Comparison of ENCODE assay signal across 14 cellular contexts in genomic region chr12:47209014-47209413, GRCh38.
A peak's percentile ranks its signal among the peaks of the same experiment; 100 is the strongest.
DNase-seq lines count a peak whose midpoint lies in the region; ATAC-seq lines count a peak whose summit lies in the region.
"Had no signal": no experiment of that assay in that cellular context is flagged by ENCODE, and none has a peak within 500 bp of the region (broad histone marks: within the 10 kb centered on the region; RNA-seq: fewer than 3 reads in every experiment).

No MANE protein-coding gene starts in this region.

- H3K27ac Mint-ChIP-seq in activated CD4-positive, alpha-beta T cell treated with anti-CD3 and anti-CD28 coated beads, Interleukin-2, amount 10 ng/mL, durations not matched to agents 24 days and 14 days = peak overlapping the region; percentile 18
- peak overlapping the region; percentile 91 to 95 (median 93) for H3K27ac Mint-ChIP-seq in IgD-negative memory B cell
- peak overlapping the region; percentile 96 for H3K27ac Mint-ChIP-seq in activated T-helper 17 cell treated with anti-CD3 and anti-CD28 coated beads, Interleukin-2, amount 50 U/mL, for 72 hours
- peak overlapping the region; percentile 83 to 99 (median 91) for H3K27ac Mint-ChIP-seq in naive thymus-derived CD8-positive, alpha-beta T cell

- no peaks in the 10 kb centered on the region for H3K9me3 Mint-ChIP-seq in activated CD4-positive, alpha-beta T cell treated with anti-CD3 and anti-CD28 coated beads, Interleukin-2, amount 10 ng/mL, durations not matched to agents 24 days and 14 days
- no peaks in the 10 kb centered on the region for H3K9me3 Mint-ChIP-seq in IgD-negative memory B cell
- H3K9me3 Mint-ChIP-seq in activated T-helper 17 cell treated with anti-CD3 and anti-CD28 coated beads, Interleukin-2, amount 50 U/mL, for 72 hours = no peaks in the 10 kb centered on the region
- H3K9me3 Mint-ChIP-seq in naive thymus-derived CD8-positive, alpha-beta T cell = no peaks in the 10 kb centered on the region

- H3K36me3 Mint-ChIP-seq in activated CD4-positive, alpha-beta T cell treated with anti-CD3 and anti-CD28 coated beads, Interleukin-2, amount 10 ng/mL, durations not matched to agents 24 days and 14 days (ENCODE audit: low read depth) = peaks cover 75% of the 10 kb centered on the region
- H3K36me3 Mint-ChIP-seq in IgD-negative memory B cell = peaks cover 5% of the 10 kb centered on the region
- H3K36me3 Mint-ChIP-seq in activated T-helper 17 cell treated with anti-CD3 and anti-CD28 coated beads, Interleukin-2, amount 50 U/mL, for 72 hours (ENCODE audit: low read depth) = peaks cover 100% of the 10 kb centered on the region
- peaks cover 46 to 81% (median 61%) of the 10 kb centered on the region in 3 donors for H3K36me3 Mint-ChIP-seq in naive thymus-derived CD8-positive, alpha-beta T cell

- no peak for ATAC-seq in activated T-helper 17 cell treated with anti-CD3 and anti-CD28 coated beads, Interleukin-2, amount 50 U/mL, for 72 hours (replicated peaks)
- no peak for ATAC-seq in naive thymus-derived CD8-positive, alpha-beta T cell
- ATAC-seq: left ventricle myocardium superior had no signal

- DNase-seq in activated CD4-positive, alpha-beta T cell treated with anti-CD3 and anti-CD28 coated beads, Interleukin-2, amount 10 ng/mL, durations not matched to agents 24 days and 14 days = no peak
- no peak for DNase-seq in activated CD4-positive, alpha-beta T cell treated with anti-CD3 and anti-CD28 coated beads for 1 hour
- DNase-seq in naive thymus-derived CD8-positive, alpha-beta T cell = no peak
- DNase-seq in NCI-H2081 treated with DMSO at 0.1 percent for 48 hours (lab: John Stamatoyannopoulos, UW) = no peak
- DNase-seq in NCI-H2107 (lab: John Stamatoyannopoulos, UW) = no peak
- no peak for DNase-seq in NCI-H510A (lab: John Stamatoyannopoulos, UW)
- DNase-seq: activated CD8-positive, alpha-beta memory T cell treated with anti-CD3 and anti-CD28 coated beads, Interleukin-2, amount 50 U/mL, for 48 hours; aorta; left ventricle myocardium superior; NCI-H1048; RPMI8226; uterus had no signal

- intact Hi-C loops in activated CD4-positive, alpha-beta T cell treated with anti-CD3 and anti-CD28 coated beads, Interleukin-2, amount 10 ng/mL, durations not matched to agents 24 days and 14 days (cut with micrococcal nuclease) = no loop called here

- POLR2A ChIA-PET in naive thymus-derived CD8-positive, alpha-beta T cell (lab: Charles Lee) = interaction anchor here (0.7 to 15.8 kb wide), 5 partner anchors 17 to 188 kb away, joined by 3 to 211 read pairs (median 12); no protein-coding TSS in a partner anchor

- no peaks in the 10 kb centered on the region for H3K27me3 Mint-ChIP-seq in activated CD4-positive, alpha-beta T cell treated with anti-CD3 and anti-CD28 coated beads, Interleukin-2, amount 10 ng/mL, durations not matched to agents 24 days and 14 days
- H3K27me3 Mint-ChIP-seq in IgD-negative memory B cell = no peaks in the 10 kb centered on the region
- no peaks in the 10 kb centered on the region for H3K27me3 Mint-ChIP-seq in activated T-helper 17 cell treated with anti-CD3 and anti-CD28 coated beads, Interleukin-2, amount 50 U/mL, for 72 hours
- H3K27me3 Mint-ChIP-seq in naive thymus-derived CD8-positive, alpha-beta T cell = no peaks in the 10 kb centered on the region

- peaks cover 72% of the 10 kb centered on the region for H3K4me1 Mint-ChIP-seq in activated CD4-positive, alpha-beta T cell treated with anti-CD3 and anti-CD28 coated beads, Interleukin-2, amount 10 ng/mL, durations not matched to agents 24 days and 14 days
- peaks cover 71 to 75% (median 72%) of the 10 kb centered on the region in 3 donors for H3K4me1 Mint-ChIP-seq in IgD-negative memory B cell
- peaks cover 51% of the 10 kb centered on the region for H3K4me1 Mint-ChIP-seq in activated T-helper 17 cell treated with anti-CD3 and anti-CD28 coated beads, Interleukin-2, amount 50 U/mL, for 72 hours
- peaks cover 40 to 85% (median 74%) of the 10 kb centered on the region in 4 donors for H3K4me1 Mint-ChIP-seq in naive thymus-derived CD8-positive, alpha-beta T cell

- peak overlapping the region; percentile 79 for H3K4me3 Mint-ChIP-seq in activated CD4-positive, alpha-beta T cell treated with anti-CD3 and anti-CD28 coated beads, Interleukin-2, amount 10 ng/mL, durations not matched to agents 24 days and 14 days
- peak overlapping the region in 2 of 4 donors; percentile 85 to 86 for H3K4me3 Mint-ChIP-seq in IgD-negative memory B cell
- H3K4me3 Mint-ChIP-seq in activated T-helper 17 cell treated with anti-CD3 and anti-CD28 coated beads, Interleukin-2, amount 50 U/mL, for 72 hours = peak overlapping the region; percentile 88
- peak overlapping the region; percentile 62 to 98 (median 86) for H3K4me3 Mint-ChIP-seq in naive thymus-derived CD8-positive, alpha-beta T cell

Comparison
In these comparisons a context has a peak if more than half of its experiments do, and no peak if none do; other contexts are left out.
1. H3K27ac Mint-ChIP-seq: peak in every context shown above with its lines; median percentile 96 in activated T-helper 17 cell treated with anti-CD3 and anti-CD28 coated beads, Interleukin-2, amount 50 U/mL, for 72 hours; 93 in IgD-negative memory B cell; 91 in naive thymus-derived CD8-positive, alpha-beta T cell; 18 in activated CD4-positive, alpha-beta T cell treated with anti-CD3 and anti-CD28 coated beads, Interleukin-2, amount 10 ng/mL, durations not matched to agents 24 days and 14 days.